In the genomic region with DNA sequence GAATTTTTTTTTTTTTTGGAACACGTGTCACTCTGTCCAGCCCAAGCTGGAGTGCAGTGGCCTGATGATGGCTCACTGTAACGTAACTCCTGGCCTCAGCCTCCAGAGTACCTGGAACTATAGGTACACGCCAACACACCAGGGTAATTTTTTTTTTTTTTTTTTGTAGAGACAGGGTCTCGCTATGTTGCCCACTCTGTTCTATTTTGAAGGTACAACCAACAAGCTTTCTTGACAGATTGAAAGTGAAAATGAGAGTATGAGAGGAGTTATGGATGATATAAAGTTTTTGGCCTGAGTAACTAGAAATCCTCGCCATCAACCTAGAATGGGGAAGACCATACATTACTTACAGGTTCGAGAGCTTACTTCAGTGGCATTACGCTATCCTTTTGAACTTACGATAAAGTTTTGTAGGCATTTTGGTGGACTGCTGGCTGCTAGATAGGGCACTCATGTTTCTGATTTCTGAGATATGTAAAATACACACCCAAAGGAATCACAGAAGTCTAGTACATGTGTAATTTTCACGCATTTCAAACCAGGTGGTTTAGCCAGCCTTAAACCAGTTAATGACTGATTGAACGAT, we compare ENCODE assay signal across 8 cellular contexts.
DNase-seq lines count a peak whose midpoint lies in the region; ATAC-seq and TF ChIP-seq lines count a peak whose summit lies in the region.

No MANE protein-coding gene starts in this region.

- no peaks in the 10 kb centered on the region for H3K9me3 Mint-ChIP-seq in T-helper 1 cell treated with Interleukin-12 subunit alpha and Interleukin-12 subunit beta and Interleukin-4 antibody, amounts not matched to agents 30 μg/mL and 1 μg/mL, for 36 hours

- H3K4me3 ChIP-seq in BLaER1 (peak overlapping the region; percentile 82), fibroblast of pulmonary artery (replicated peaks; ENCODE audit: low read depth, low read length) (peak overlapping the region; percentile 93), rectal smooth muscle tissue (ENCODE audit: low read length) (peak overlapping the region; percentile 75)

- H3K36me3 Mint-ChIP-seq in T-helper 1 cell treated with Interleukin-12 subunit alpha and Interleukin-12 subunit beta and Interleukin-4 antibody, amounts not matched to agents 30 μg/mL and 1 μg/mL, for 36 hours (ENCODE audit: low read depth), result peaks cover 35% of the 10 kb centered on the region

- H3K36me3 ChIP-seq in BLaER1 (no peaks in the 10 kb centered on the region), rectal smooth muscle tissue (ENCODE audit: control insufficient read depth, insufficient read depth, low read length) (peaks cover 2% of the 10 kb centered on the region)

- H3K9me3 ChIP-seq in BLaER1, result no peaks in the 10 kb centered on the region

- H3K27ac ChIP-seq in BLaER1 (peak overlapping the region; percentile 98), rectal smooth muscle tissue (ENCODE audit: low read depth, low read length) (no peak overlapping the region)

- peaks cover 43% of the 10 kb centered on the region for H3K4me1 ChIP-seq in BLaER1
- H3K4me1 ChIP-seq in rectal smooth muscle tissue (ENCODE audit: control insufficient read depth, insufficient read depth, low read length), result peaks cover 8% of the 10 kb centered on the region

- peak; percentile 22 for DNase-seq in fibroblast of pulmonary artery (ENCODE audit: low read depth)
- DNase-seq in stimulated activated CD4-positive, alpha-beta T cell treated with anti-CD3 and anti-CD28 coated beads, Interleukin-1b, Interleukin-23, amount 100 ng/mL, for 48 hours, result no peak
- DNase-seq in stimulated activated naive CD4-positive, alpha-beta T cell treated with Interleukin-2 at 50 U/mL for 16 hours (lab: John Stamatoyannopoulos, UW), result no peak

- peak overlapping the region; percentile 95 for H3K9ac ChIP-seq in BLaER1
- H3K9ac ChIP-seq in rectal smooth muscle tissue (ENCODE audit: low read length), result peak overlapping the region; percentile 66

- ATAC-seq in GM18873 (IDR thresholded peaks at IDR 0.05; ENCODE audit: low FRiP score, unreplicated experiment) (peak; percentile 17), HG03175 (IDR thresholded peaks at IDR 0.05; ENCODE audit: unreplicated experiment) (peak; percentile 28)

- peak overlapping the region; percentile 86 for H3K27ac Mint-ChIP-seq in T-helper 1 cell treated with Interleukin-12 subunit alpha and Interleukin-12 subunit beta and Interleukin-4 antibody, amounts not matched to agents 30 μg/mL and 1 μg/mL, for 36 hours

- H3K4me1 Mint-ChIP-seq in T-helper 1 cell treated with Interleukin-12 subunit alpha and Interleukin-12 subunit beta and Interleukin-4 antibody, amounts not matched to agents 30 μg/mL and 1 μg/mL, for 36 hours (ENCODE audit: low read depth), result peaks cover 28% of the 10 kb centered on the region

- peak overlapping the region; percentile 80 for H3K4me3 Mint-ChIP-seq in T-helper 1 cell treated with Interleukin-12 subunit alpha and Interleukin-12 subunit beta and Interleukin-4 antibody, amounts not matched to agents 30 μg/mL and 1 μg/mL, for 36 hours

- TF ChIP-seq CTCF in fibroblast of pulmonary artery (IDR thresholded peaks at IDR 0.05; ENCODE audit: low read length, missing control alignments), result no peak

- peaks cover 18% of the 10 kb centered on the region for H4K20me1 ChIP-seq in BLaER1

- no peaks in the 10 kb centered on the region for H3K27me3 ChIP-seq in BLaER1
- H3K27me3 ChIP-seq in rectal smooth muscle tissue (ENCODE audit: control insufficient read depth, insufficient read depth, low read length), result no peaks in the 10 kb centered on the region

- H3K27me3 Mint-ChIP-seq in T-helper 1 cell treated with Interleukin-12 subunit alpha and Interleukin-12 subunit beta and Interleukin-4 antibody, amounts not matched to agents 30 μg/mL and 1 μg/mL, for 36 hours (ENCODE audit: low read depth), result no peaks in the 10 kb centered on the region

- H3K4me2 ChIP-seq in BLaER1, result peak overlapping the region; percentile 86
